In the genomic region with DNA sequence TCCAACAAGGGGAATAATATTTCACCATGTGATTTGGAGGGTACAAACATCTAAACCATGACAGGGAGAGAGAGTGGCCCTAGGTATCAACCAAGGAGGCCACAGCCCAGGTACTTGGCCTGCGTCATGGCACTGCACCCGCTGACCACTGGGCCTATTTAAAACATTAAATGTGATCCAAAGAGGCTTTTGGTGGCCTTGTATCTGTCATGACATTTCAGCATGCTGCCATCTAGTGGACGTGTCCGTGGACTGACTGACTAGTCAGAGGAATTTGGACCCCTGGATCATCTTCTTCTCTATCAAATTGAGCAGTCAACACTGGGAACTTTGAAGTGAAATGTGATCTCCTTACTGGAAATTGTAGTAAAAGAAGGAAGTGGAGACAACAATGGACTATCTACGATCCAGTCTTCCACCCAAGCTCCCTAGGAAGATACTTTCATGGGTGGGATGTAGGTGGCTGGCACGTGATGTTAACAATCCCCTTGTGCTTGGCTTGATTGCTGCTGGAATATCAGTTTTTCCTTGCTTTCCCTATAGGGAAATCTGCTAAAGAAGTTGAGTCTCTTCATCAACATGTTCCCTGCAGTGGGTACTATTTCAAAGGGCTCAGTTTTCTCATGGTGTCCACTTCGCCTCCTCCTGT, we compare ENCODE assay signal across 8 cellular contexts. TPM values are rescaled to one million over a fixed set of nuclear protein-coding genes. Genes with fewer than 3 reads are reported as not detected.
DNase-seq lines count a peak whose midpoint lies in the region; ATAC-seq and FAIRE-seq lines count a peak whose summit lies in the region.

No MANE protein-coding gene starts in this region.

- ATAC-seq in esophagus mucosa, result peak; percentile 20
- no peak for ATAC-seq in HG03039 (IDR thresholded peaks at IDR 0.05; ENCODE audit: unreplicated experiment)

- DNase-seq in DMS114 treated with DMSO at 0.1 percent for 48 hours (lab: John Stamatoyannopoulos, UW; ENCODE audit: unreplicated experiment) (peak; percentile 21), GM19239 (ENCODE audit: insufficient read length, low spot score) (peak; percentile 27), HuH-7 (ENCODE audit: low spot score) (peak; percentile 58), T-helper 9 cell (peak; percentile 1), pons (ENCODE audit: low spot score) (peak; percentile 57), DMS79 treated with DMSO at 0.1 percent for 48 hours (lab: John Stamatoyannopoulos, UW) (no peak)

- FAIRE-seq in GM19239 (lab: Jason Lieb, UNC), result peak; percentile 4

RNA-seq across cellular contexts. Expression of a gene that starts 24.6 kb away (rescaled TPM):
- total RNA-seq in esophagus mucosa, result 2.1 TPM
